ENCODE assay signal across 1 cellular context in genomic region chr9:132164604-132165362, GRCh38.
A peak's percentile ranks its signal among the peaks of the same experiment; 100 is the strongest.
TF ChIP-seq lines count a peak whose summit lies in the region.

No MANE protein-coding gene starts in this region.

TF ChIP-seq in K562, 482 proteins besides CTCF, POLR2A, EP300 and RAD21:
- TF ChIP-seq ZNF23 (CRISPR knock-in tag; IDR thresholded peaks at IDR 0.05) = no peak
- TF ChIP-seq CREM (IDR thresholded peaks at IDR 0.05; ENCODE audit: low read depth) = no peak
- TF ChIP-seq ARID2 (IDR thresholded peaks at IDR 0.05) = no peak
- TF ChIP-seq HOXB6 (CRISPR knock-in tag; IDR thresholded peaks at IDR 0.05; ENCODE audit: borderline replicate concordance) = no peak
- no peak for TF ChIP-seq PKNOX1 (IDR thresholded peaks at IDR 0.05)
- TF ChIP-seq ZBTB40 (IDR thresholded peaks at IDR 0.05) = no peak
- TF ChIP-seq ZBTB40 (CRISPR knock-in tag; IDR thresholded peaks at IDR 0.05) = no peak
- no peak for TF ChIP-seq REST (CRISPR knock-in tag; IDR thresholded peaks at IDR 0.05; ENCODE audit: low read depth)
- no peak for TF ChIP-seq ZBTB5 (IDR thresholded peaks at IDR 0.05)
- no peak for TF ChIP-seq NR2C1 (IDR thresholded peaks at IDR 0.05)
- TF ChIP-seq NR2C1 (tag; IDR thresholded peaks at IDR 0.05) = 0 out of 2 replicates have a peak, but pooled peaks have one; percentile 25
- no peak for TF ChIP-seq PHB (CRISPR knock-in tag; IDR thresholded peaks at IDR 0.05)
- no peak for TF ChIP-seq MYBL2 (IDR thresholded peaks at IDR 0.05; ENCODE audit: low read depth)
- no peak for TF ChIP-seq MYBL2 (CRISPR knock-in tag; IDR thresholded peaks at IDR 0.05; ENCODE audit: borderline replicate concordance)
- TF ChIP-seq CEBPB (tag; IDR thresholded peaks at IDR 0.05) = 0 out of 2 replicates have a peak, but pooled peaks have one; percentile 40
- no peak for TF ChIP-seq RERE (CRISPR knock-in tag; IDR thresholded peaks at IDR 0.05; ENCODE audit: borderline replicate concordance)
- TF ChIP-seq CEBPG (CRISPR knock-in tag; IDR thresholded peaks at IDR 0.05) = no peak
- TF ChIP-seq CEBPG (tag; conservative IDR thresholded peaks at IDR 0.05 in 1 of 2, IDR thresholded peaks at IDR 0.05 in 1 of 2) = peak in 1 of 2 experiments; percentile 58; a peak in 2 of 4 replicates
- no peak for TF ChIP-seq XRCC5 (IDR thresholded peaks at IDR 0.05; ENCODE audit: low read depth, low read length)
- no peak for TF ChIP-seq HOMEZ (CRISPR knock-in tag; IDR thresholded peaks at IDR 0.05)
- no peak for TF ChIP-seq ZNF280A (IDR thresholded peaks at IDR 0.05; ENCODE audit: low read depth, partially characterized antibody)
- TF ChIP-seq SETDB1 (IDR thresholded peaks at IDR 0.05; ENCODE audit: low read length) = no peak
- TF ChIP-seq XRCC3 (IDR thresholded peaks at IDR 0.05) = no peak
- TF ChIP-seq ID3 (CRISPR knock-in tag; IDR thresholded peaks at IDR 0.05) = no peak
- TF ChIP-seq ID3 (tag; IDR thresholded peaks at IDR 0.05) = no peak
- TF ChIP-seq ZNF280B (CRISPR knock-in tag; IDR thresholded peaks at IDR 0.05) = no peak
- TF ChIP-seq SREBF1 (IDR thresholded peaks at IDR 0.05; ENCODE audit: borderline replicate concordance, low read depth, low read length) = no peak
TF ChIP-seq in K562: peak in this region for 3.
